1 cellular context compared by ENCODE assay signal in genomic region chr14:34685819-34686428, GRCh38.
TF ChIP-seq lines count a peak whose summit lies in the region.

No MANE protein-coding gene starts in this region.

TF ChIP-seq in HepG2, 621 proteins besides CTCF, POLR2A, EP300 and RAD21 (continued from another document and continues in another):
- TF ChIP-seq NFAT5 (CRISPR knock-in tag; IDR thresholded peaks at IDR 0.05) (no peak), ZNF576 (CRISPR knock-in tag; IDR thresholded peaks at IDR 0.05) (no peak), ZNF180 (CRISPR knock-in tag; IDR thresholded peaks at IDR 0.05; ENCODE audit: borderline replicate concordance, low read depth) (no peak), ZC3H4 (CRISPR knock-in tag; IDR thresholded peaks at IDR 0.05; ENCODE audit: borderline replicate concordance) (no peak), REPIN1 (CRISPR knock-in tag; IDR thresholded peaks at IDR 0.05; ENCODE audit: borderline replicate concordance, low read depth) (no peak), CAMTA2 (CRISPR knock-in tag; IDR thresholded peaks at IDR 0.05; ENCODE audit: borderline replicate concordance) (no peak), ATM (IDR thresholded peaks at IDR 0.05; ENCODE audit: borderline replicate concordance) (no peak), POGK (CRISPR knock-in tag; conservative IDR thresholded peaks at IDR 0.05) (no peak), DNMT3B (CRISPR knock-in tag; conservative IDR thresholded peaks at IDR 0.05) (no peak), NFIB (CRISPR knock-in tag; IDR thresholded peaks at IDR 0.05; ENCODE audit: borderline replicate concordance) (no peak), MAFK (conservative IDR thresholded peaks at IDR 0.05 in 1 of 2, IDR thresholded peaks at IDR 0.05 in 1 of 2; ENCODE audit: low read length in 2 of 2) (no peak), NFATC3 (CRISPR knock-in tag; IDR thresholded peaks at IDR 0.05) (no peak), HDAC2 (CRISPR knock-in tag; IDR thresholded peaks at IDR 0.05) (peak; percentile 70), SAFB2 (CRISPR knock-in tag; IDR thresholded peaks at IDR 0.05; ENCODE audit: borderline replicate concordance, low read depth) (no peak; the same call in 1 of the 2 replicates), POLR2AphosphoS2 (IDR thresholded peaks at IDR 0.05; ENCODE audit: low read depth, low read length) (no peak), FOXM1 (CRISPR knock-in tag; IDR thresholded peaks at IDR 0.05) (no peak), TFAP4 (IDR thresholded peaks at IDR 0.05; ENCODE audit: borderline replicate concordance, low read depth) (no peak), SYNCRIP (IDR thresholded peaks at IDR 0.05; ENCODE audit: insufficient read depth, low read depth, low read length) (no peak), STAG1 (CRISPR knock-in tag; IDR thresholded peaks at IDR 0.05) (no peak), ZNF503 (CRISPR knock-in tag; IDR thresholded peaks at IDR 0.05) (no peak), MYC (CRISPR knock-in tag; IDR thresholded peaks at IDR 0.05; ENCODE audit: borderline replicate concordance) (no peak), ZSCAN5A (CRISPR knock-in tag; IDR thresholded peaks at IDR 0.05; ENCODE audit: borderline replicate concordance) (no peak), ZNF547 (CRISPR knock-in tag; IDR thresholded peaks at IDR 0.05) (no peak), PLRG1 (conservative IDR thresholded peaks at IDR 0.05) (no peak), KLF9 (CRISPR knock-in tag; IDR thresholded peaks at IDR 0.05; ENCODE audit: low read depth) (no peak), ZBTB3 (CRISPR knock-in tag; IDR thresholded peaks at IDR 0.05; ENCODE audit: borderline replicate concordance, low read depth) (no peak), PHF21A (CRISPR knock-in tag; IDR thresholded peaks at IDR 0.05) (no peak), GABPB1 (CRISPR knock-in tag; IDR thresholded peaks at IDR 0.05) (no peak), SETDB1 (CRISPR knock-in tag; IDR thresholded peaks at IDR 0.05; ENCODE audit: borderline replicate concordance) (no peak), USF2 (IDR thresholded peaks at IDR 0.05; ENCODE audit: low read depth, low read length) (no peak), USF2 (CRISPR knock-in tag; IDR thresholded peaks at IDR 0.05; ENCODE audit: borderline replicate concordance) (no peak), ZBTB1 (CRISPR knock-in tag; IDR thresholded peaks at IDR 0.05; ENCODE audit: borderline replicate concordance) (no peak), ZFP1 (CRISPR knock-in tag; IDR thresholded peaks at IDR 0.05) (no peak), SNAPC5 (CRISPR knock-in tag; IDR thresholded peaks at IDR 0.05; ENCODE audit: borderline replicate concordance) (no peak), ZNF362 (CRISPR knock-in tag; IDR thresholded peaks at IDR 0.05; ENCODE audit: borderline replicate concordance) (no peak), ZNF160 (CRISPR knock-in tag; IDR thresholded peaks at IDR 0.05) (no peak), ZNF543 (CRISPR knock-in tag; IDR thresholded peaks at IDR 0.05) (no peak), TSC22D2 (CRISPR knock-in tag; IDR thresholded peaks at IDR 0.05; ENCODE audit: borderline replicate concordance) (no peak), ZNF142 (CRISPR knock-in tag; IDR thresholded peaks at IDR 0.05) (no peak), ZNF761 (CRISPR knock-in tag; conservative IDR thresholded peaks at IDR 0.05) (no peak), ZNF674 (CRISPR knock-in tag; IDR thresholded peaks at IDR 0.05; ENCODE audit: low read depth) (no peak), ZNF34 (CRISPR knock-in tag; IDR thresholded peaks at IDR 0.05; ENCODE audit: borderline replicate concordance) (no peak), ZNF878 (CRISPR knock-in tag; IDR thresholded peaks at IDR 0.05) (no peak), RAD51 (IDR thresholded peaks at IDR 0.05; ENCODE audit: borderline replicate concordance) (no peak)
